ENCODE assay signal across 12 cellular contexts in the genomic region with DNA sequence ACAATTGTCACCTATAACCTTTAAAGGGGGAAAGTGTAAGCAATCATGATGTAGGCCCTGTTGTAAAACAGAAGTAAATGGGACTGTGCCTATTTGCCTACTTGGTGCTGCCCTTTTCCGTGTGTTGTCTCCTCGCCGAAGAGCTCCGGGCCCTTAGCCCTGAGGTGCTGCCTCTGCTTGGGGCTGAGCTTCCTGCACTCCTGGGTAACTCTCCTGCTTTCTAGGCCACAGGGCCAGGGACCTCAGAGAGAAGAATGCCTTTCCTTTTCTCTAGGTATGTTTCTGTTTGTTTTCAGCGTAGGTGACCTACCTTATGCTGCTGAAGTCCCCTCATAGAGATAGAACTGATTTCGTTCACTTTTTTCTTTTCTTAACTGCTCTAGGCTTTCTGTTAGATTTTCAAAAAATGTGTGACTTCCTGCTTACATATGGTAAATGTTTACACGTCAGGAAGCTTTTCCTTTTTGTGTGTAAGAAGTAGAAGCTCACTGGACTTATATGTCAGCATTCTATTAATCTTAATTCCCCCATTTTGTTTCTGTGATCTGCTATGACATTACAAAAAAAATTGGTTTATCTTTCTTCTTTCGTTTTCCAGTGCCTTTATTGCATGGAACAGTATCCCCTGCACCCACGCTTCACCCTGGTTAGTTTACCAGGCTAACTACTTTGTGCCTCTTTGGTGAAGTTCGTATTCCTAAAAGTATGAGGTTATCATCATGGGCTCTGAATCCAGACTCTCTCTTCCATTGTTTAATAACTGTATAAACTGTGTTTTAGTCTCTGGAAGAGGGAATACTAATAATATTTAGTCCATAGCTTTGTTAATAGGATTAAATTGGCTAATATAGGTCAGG.
A peak's percentile ranks its signal among the peaks of the same experiment; 100 is the strongest.
DNase-seq lines count a peak whose midpoint lies in the region; ATAC-seq and TF ChIP-seq lines count a peak whose summit lies in the region.
"Had no signal": no experiment of that assay in that cellular context is flagged by ENCODE, and none has a peak within 500 bp of the region (broad histone marks: within the 10 kb centered on the region; RNA-seq: fewer than 3 reads in every experiment).

No MANE protein-coding gene starts in this region.

- no peak overlapping the region for H3K4me2 ChIP-seq in mammary epithelial cell (ENCODE audit: insufficient read depth, low read depth, low read length)

- H3K36me3 ChIP-seq in mammary epithelial cell (ENCODE audit: insufficient read depth, low read length) (peaks cover 2% of the 10 kb centered on the region), right lobe of liver (no peaks in the 10 kb centered on the region), subcutaneous abdominal adipose tissue (ENCODE audit: control insufficient read depth in 5 of 5, insufficient read depth in 5 of 5, low read length in 5 of 5) (peaks cover 0 to 5% (median 3%) of the 10 kb centered on the region in 5 donors)
- H3K36me3 ChIP-seq: adrenal gland had no signal

- no TSS peak for BruUV-seq in MCF 10A (replicated peaks; lab: Mats Ljungman, UMichigan)
- BruUV-seq in mammary epithelial cell (replicated peaks; lab: Mats Ljungman, UMichigan), result no TSS peak

- peak; percentile 69 to 78 (median 74) for ATAC-seq in right lobe of liver
- no peak for ATAC-seq in stimulated activated naive B cell treated with anti-CD40 and anti-IgM and Interleukin-4, amounts not matched to agents 10 μg/mL and 1 μg/mL and 100 μg/mL, for 72 hours (replicated peaks)

- TF ChIP-seq CTCF in MCF 10A (IDR thresholded peaks at IDR 0.05; ENCODE audit: unreplicated experiment), result no peak
- no peak for TF ChIP-seq CTCF in mammary epithelial cell (conservative IDR thresholded peaks at IDR 0.05 in 1 of 2, IDR thresholded peaks at IDR 0.05 in 1 of 2; ENCODE audit: extremely low read depth in 1 of 2, insufficient read depth in 1 of 2, low read depth in 1 of 2, low read length in 2 of 2)
- TF ChIP-seq CTCF in coronary artery (IDR thresholded peaks at IDR 0.05), result no peak
- TF ChIP-seq CTCF in right lobe of liver (IDR thresholded peaks at IDR 0.05), result no peak

- H3K9ac ChIP-seq in mammary epithelial cell (ENCODE audit: insufficient read depth, low read length), result no peak overlapping the region
- H3K9ac ChIP-seq in subcutaneous abdominal adipose tissue (ENCODE audit: low read length in 5 of 5), result peak overlapping the region in 4 of 5 donors; percentile 35 to 69 (median 62)

- no peak for TF ChIP-seq POLR2A in right lobe of liver (IDR thresholded peaks at IDR 0.05)

- H3K27ac ChIP-seq in mammary epithelial cell (ENCODE audit: insufficient read depth, low read depth, low read length), result no peak overlapping the region
- H3K27ac ChIP-seq in coronary artery, result no peak overlapping the region
- peak overlapping the region; percentile 17 to 63 (median 36) for H3K27ac ChIP-seq in right lobe of liver
- peak overlapping the region; percentile 58 for H3K27ac ChIP-seq in subcutaneous abdominal adipose tissue (ENCODE audit: low read depth, low read length)

- H3K4me3 Mint-ChIP-seq in MCF 10A (ENCODE audit: unreplicated experiment), result no peak overlapping the region
- H3K4me3 Mint-ChIP-seq in stimulated activated naive B cell treated with anti-CD40 and anti-IgM and Interleukin-4, amounts not matched to agents 10 μg/mL and 1 μg/mL and 100 μg/mL, for 72 hours, result no peak overlapping the region

- in situ Hi-C loops in mammary epithelial cell (cut with MboI; ENCODE audit: low sequenced_read_pairs in 2 of 2), result no loop called here

- CTCF ChIA-PET in MCF 10A (lab: Yijun Ruan, JAX) (no interaction called here), mammary epithelial cell (lab: Charles Lee; ENCODE audit: low non-redundant PET) (no interaction called here)

- H3K9me3 Mint-ChIP-seq in MCF 10A (ENCODE audit: unreplicated experiment), result no peaks in the 10 kb centered on the region
- peaks cover 0 to 5% of the 10 kb centered on the region in 2 donors for H3K9me3 Mint-ChIP-seq in stimulated activated naive B cell treated with anti-CD40 and anti-IgM and Interleukin-4, amounts not matched to agents 10 μg/mL and 1 μg/mL and 100 μg/mL, for 72 hours

- H3K79me2 ChIP-seq in mammary epithelial cell (ENCODE audit: insufficient read depth, low read length), result peaks cover 70% of the 10 kb centered on the region

- 90% methylated on average over 10 of the region's 10 CpGs for WGBS in mammary epithelial cell (ENCODE audit: low coverage, missing lambda C conversion rate)
- 34% methylated on average over 10 of the region's 10 CpGs for WGBS in right lobe of liver (ENCODE audit: insufficient coverage, low coverage, low lambda C conversion rate, missing lambda C conversion rate)

- H3K27me3 Mint-ChIP-seq in MCF 10A (ENCODE audit: insufficient read depth, unreplicated experiment), result no peaks in the 10 kb centered on the region
- peaks cover 0 to 4% of the 10 kb centered on the region in 2 donors for H3K27me3 Mint-ChIP-seq in stimulated activated naive B cell treated with anti-CD40 and anti-IgM and Interleukin-4, amounts not matched to agents 10 μg/mL and 1 μg/mL and 100 μg/mL, for 72 hours

- H3K27ac Mint-ChIP-seq in MCF 10A (ENCODE audit: low read depth, unreplicated experiment), result peak overlapping the region; percentile 1
- no peak overlapping the region for H3K27ac Mint-ChIP-seq in stimulated activated naive B cell treated with anti-CD40 and anti-IgM and Interleukin-4, amounts not matched to agents 10 μg/mL and 1 μg/mL and 100 μg/mL, for 72 hours

- H3K4me3 ChIP-seq in mammary epithelial cell (replicated peaks in 1 of 3; ENCODE audit: insufficient read depth in 1 of 3, low read depth in 2 of 3, low read length in 3 of 3) (no peak overlapping the region), coronary artery (peak overlapping the region; percentile 24), right lobe of liver (no peak overlapping the region), subcutaneous abdominal adipose tissue (ENCODE audit: low read depth in 1 of 5, low read length in 5 of 5) (peak overlapping the region in 4 of 5 donors; percentile 32 to 53 (median 50))
- H3K4me3 ChIP-seq: adrenal gland, HAP-1, lung had no signal

- no peaks in the 10 kb centered on the region for H4K20me1 ChIP-seq in mammary epithelial cell (ENCODE audit: insufficient read depth, low read length)

- H3K4me1 Mint-ChIP-seq in MCF 10A (ENCODE audit: insufficient read depth, unreplicated experiment), result no peaks in the 10 kb centered on the region
- no peaks in the 10 kb centered on the region for H3K4me1 Mint-ChIP-seq in stimulated activated naive B cell treated with anti-CD40 and anti-IgM and Interleukin-4, amounts not matched to agents 10 μg/mL and 1 μg/mL and 100 μg/mL, for 72 hours

- intact Hi-C loops in MCF 10A (cut with micrococcal nuclease) (no loop called here), mammary epithelial cell (cut with micrococcal nuclease) (no loop called here), right lobe of liver (cut with DNase I) (no loop called here)

- POLR2A ChIA-PET in MCF 10A (lab: Yijun Ruan, JAX), result interaction anchor here (0.8 to 1.6 kb wide), 5 partner anchors 14 to 32 kb away, joined by 3 to 5 read pairs (median 4); no protein-coding TSS in a partner anchor

- H3K27me3 ChIP-seq in mammary epithelial cell (ENCODE audit: insufficient read depth, low read length) (no peaks in the 10 kb centered on the region), right lobe of liver (no peaks in the 10 kb centered on the region), subcutaneous abdominal adipose tissue (ENCODE audit: control insufficient read depth in 5 of 5, insufficient read depth in 4 of 5, low read length in 5 of 5) (no peaks in the 10 kb centered on the region)
- H3K27me3 ChIP-seq: adrenal gland had no signal

- H3K36me3 Mint-ChIP-seq in MCF 10A (ENCODE audit: insufficient read depth, unreplicated experiment), result no peaks in the 10 kb centered on the region
- peaks cover 0 to 3% of the 10 kb centered on the region in 2 donors for H3K36me3 Mint-ChIP-seq in stimulated activated naive B cell treated with anti-CD40 and anti-IgM and Interleukin-4, amounts not matched to agents 10 μg/mL and 1 μg/mL and 100 μg/mL, for 72 hours

- H3K9me3 ChIP-seq in mammary epithelial cell (replicated peaks; ENCODE audit: insufficient read depth, low read length) (no peaks in the 10 kb centered on the region), right lobe of liver (no peaks in the 10 kb centered on the region), subcutaneous abdominal adipose tissue (ENCODE audit: control insufficient read depth in 5 of 5, low read length in 5 of 5) (no peaks in the 10 kb centered on the region)

- no peak overlapping the region for H2AFZ ChIP-seq in mammary epithelial cell (ENCODE audit: low read depth, low read length)

- DNase-seq in MCF 10A (ENCODE audit: unreplicated experiment), result no peak
- no peak for DNase-seq in mammary epithelial cell
- no peak for DNase-seq in coronary artery (ENCODE audit: low spot score)
- peak in 1 of 3 donors; percentile 28 for DNase-seq in right lobe of liver
- DNase-seq in effector CD8-positive, alpha-beta T cell (lab: John Stamatoyannopoulos, UW), result no peak
- no peak for DNase-seq in central memory CD4-positive, alpha-beta T cell
- DNase-seq in stimulated activated naive B cell treated with anti-CD40 and anti-IgM and Interleukin-4, amounts not matched to agents 10 μg/mL and 1 μg/mL and 100 μg/mL, for 72 hours, result no peak
- DNase-seq: adrenal gland, NCI-H1436 had no signal

- dilution Hi-C loops in mammary epithelial cell (cut with HindIII; ENCODE audit: low sequenced_read_pairs), result no loop called here

- H3K4me1 ChIP-seq in mammary epithelial cell (ENCODE audit: insufficient read depth, low read length) (peaks cover 8% of the 10 kb centered on the region), right lobe of liver (peaks cover 0 to 34% (median 3%) of the 10 kb centered on the region in 4 donors), subcutaneous abdominal adipose tissue (ENCODE audit: control insufficient read depth in 5 of 5, insufficient read depth in 5 of 5, low read length in 5 of 5) (peaks cover 0 to 20% (median 16%) of the 10 kb centered on the region in 5 donors)

Comparison
In these comparisons a context has a peak if more than half of its experiments do, and no peak if none do; other contexts are left out.
1. H3K27ac ChIP-seq: peak in right lobe of liver (3 of 3) and subcutaneous abdominal adipose tissue (single experiment); none in mammary epithelial cell (single experiment) and coronary artery (0 of 2).
2. H3K4me3 ChIP-seq: peak in coronary artery (single experiment) and subcutaneous abdominal adipose tissue (4 of 5); none in mammary epithelial cell (0 of 3) and right lobe of liver (0 of 3).
3. ATAC-seq: peak in right lobe of liver (4 of 4); none in stimulated activated naive B cell treated with anti-CD40 and anti-IgM and Interleukin-4, amounts not matched to agents 10 μg/mL and 1 μg/mL and 100 μg/mL, for 72 hours (0 of 2).